19 cellular contexts compared by ENCODE assay signal in the genomic region with DNA sequence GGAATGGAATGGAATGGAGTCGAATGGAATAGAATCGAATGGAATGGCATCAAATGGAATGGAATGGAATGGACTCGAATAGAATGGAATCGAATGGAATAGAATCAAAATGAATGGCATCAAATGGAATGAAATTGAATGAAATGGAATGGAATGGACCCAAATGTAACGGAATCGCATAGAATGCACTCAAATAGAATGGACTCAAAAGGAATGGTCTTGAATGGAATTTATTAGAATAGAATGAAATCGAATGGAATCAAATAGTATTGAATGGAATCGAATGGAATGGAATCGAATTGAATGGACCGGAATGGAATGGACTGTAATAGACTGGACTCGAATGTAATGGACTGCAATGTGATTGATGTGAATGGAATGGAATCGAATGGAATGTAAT.
A peak's percentile ranks its signal among the peaks of the same experiment; 100 is the strongest.
DNase-seq lines count a peak whose midpoint lies in the region; ATAC-seq, FAIRE-seq and TF ChIP-seq lines count a peak whose summit lies in the region.
"Had no signal": no experiment of that assay in that cellular context is flagged by ENCODE, and none has a peak within 500 bp of the region (broad histone marks: within the 10 kb centered on the region; RNA-seq: fewer than 3 reads in every experiment).

No MANE protein-coding gene starts in this region.

- ATAC-seq in GM19023 (IDR thresholded peaks at IDR 0.05; ENCODE audit: unreplicated experiment), result no peak
- ATAC-seq: mucosa of descending colon had no signal

- H3K4me3 ChIP-seq in endothelial cell of umbilical vein (replicated peaks in 1 of 3; ENCODE audit: insufficient read depth in 1 of 3, low read depth in 1 of 3, low read length in 3 of 3) (no peak overlapping the region), keratinocyte (ENCODE audit: control insufficient read depth in 2 of 3, extremely low read depth in 1 of 3, insufficient read depth in 2 of 3, low read depth in 1 of 3, low read length in 3 of 3) (no peak overlapping the region)
- H3K4me3 ChIP-seq: HAP-1, mucosa of descending colon, PC-9, sigmoid colon had no signal

- H3K9me3 ChIP-seq in endothelial cell of umbilical vein (replicated peaks; ENCODE audit: control insufficient read depth, insufficient read depth, low read length) (peaks cover 10% of the 10 kb centered on the region), keratinocyte (ENCODE audit: control insufficient read depth, low read depth, low read length) (peaks cover 20% of the 10 kb centered on the region)

- no peaks in the 10 kb centered on the region for H4K20me1 ChIP-seq in endothelial cell of umbilical vein (replicated peaks; ENCODE audit: control insufficient read depth, extremely low read depth, insufficient read depth, low read length)
- no peaks in the 10 kb centered on the region for H4K20me1 ChIP-seq in keratinocyte (ENCODE audit: control insufficient read depth, extremely low read depth, insufficient read depth, low read length)

- intact Hi-C loops in endothelial cell of umbilical vein (cut with micrococcal nuclease) (no loop called here), head of caudate nucleus (cut with DNase I) (no loop called here)

- no peaks in the 10 kb centered on the region for H3K9me1 ChIP-seq in endothelial cell of umbilical vein (replicated peaks; ENCODE audit: control insufficient read depth, extremely low read depth, insufficient read depth, low read length)
- H3K9me1 ChIP-seq in keratinocyte (ENCODE audit: control insufficient read depth, extremely low read depth, insufficient read depth, low read length), result no peaks in the 10 kb centered on the region

- H3K27ac ChIP-seq in endothelial cell of umbilical vein (ENCODE audit: insufficient read depth, low read depth, low read length) (no peak overlapping the region), keratinocyte (ENCODE audit: control insufficient read depth, insufficient read depth, low read length) (no peak overlapping the region)
- H3K27ac ChIP-seq: PC-9, sigmoid colon had no signal

- DNase-seq in GM04503 (ENCODE audit: low read depth), result peak; percentile 19
- peak; percentile 24 for DNase-seq in RKO (ENCODE audit: low spot score)
- DNase-seq in endothelial cell of umbilical vein (ENCODE audit: low read depth, low spot score), result peak; percentile 94
- DNase-seq in keratinocyte (ENCODE audit: low read depth, low spot score), result peak; percentile 25
- DNase-seq in head of caudate nucleus, result no peak
- no peak for DNase-seq in kidney glomerular epithelial cell (lab: John Stamatoyannopoulos, UW)
- DNase-seq in 8988T, result no peak
- DNase-seq: activated naive CD4-positive, alpha-beta T cell treated with anti-CD3 and anti-CD28 coated beads, Interleukin-2, amount 50 U/mL, for 16 hours; activated T-cell treated with anti-CD3 and anti-CD28 coated beads, Interleukin-2, amount 50 U/mL, for 1 hour; cerebellar nuclear complex; hippocampal formation; mucosa of descending colon; occipital lobe; PC-9; sigmoid colon; stimulated activated CD4-positive, alpha-beta T cell treated with anti-CD3 and anti-CD28 coated beads, Interleukin-2, amount 100 ng/mL, for 24 hours had no signal

- H3K79me2 ChIP-seq in endothelial cell of umbilical vein (ENCODE audit: control insufficient read depth, insufficient read depth, low read length) (no peaks in the 10 kb centered on the region), keratinocyte (ENCODE audit: control insufficient read depth, insufficient read depth, low read length) (no peaks in the 10 kb centered on the region)

- no peak for FAIRE-seq in endothelial cell of umbilical vein (lab: Jason Lieb, UNC)
- no peak for FAIRE-seq in keratinocyte (lab: Jason Lieb, UNC)
- FAIRE-seq: G401.6 had no signal

- H3K9ac ChIP-seq in endothelial cell of umbilical vein (replicated peaks; ENCODE audit: extremely low read depth, insufficient read depth, low read length), result no peak overlapping the region
- H3K9ac ChIP-seq in keratinocyte (ENCODE audit: control insufficient read depth, extremely low read depth, insufficient read depth, low read length), result no peak overlapping the region

- no peaks in the 10 kb centered on the region for H3K4me1 ChIP-seq in endothelial cell of umbilical vein (ENCODE audit: control insufficient read depth, extremely low read depth, insufficient read depth, low read length)
- H3K4me1 ChIP-seq in keratinocyte (ENCODE audit: control insufficient read depth, extremely low read depth, insufficient read depth, low read length), result no peaks in the 10 kb centered on the region
- H3K4me1 ChIP-seq: HAP-1, sigmoid colon had no signal

- H2AFZ ChIP-seq in endothelial cell of umbilical vein (ENCODE audit: low read depth, low read length) (no peak overlapping the region), keratinocyte (ENCODE audit: control insufficient read depth, low read length) (no peak overlapping the region)
- H2AFZ ChIP-seq: PC-9 had no signal

- CTCF ChIA-PET in endothelial cell of umbilical vein (lab: Charles Lee), result no interaction called here

- POLR2A ChIA-PET in endothelial cell of umbilical vein (lab: Charles Lee), result no interaction called here

- no peaks in the 10 kb centered on the region for H3K36me3 ChIP-seq in endothelial cell of umbilical vein (ENCODE audit: control insufficient read depth in 2 of 2, extremely low read depth in 1 of 2, insufficient read depth in 2 of 2, low read length in 2 of 2)
- H3K36me3 ChIP-seq in keratinocyte (ENCODE audit: control insufficient read depth in 2 of 2, extremely low read depth in 1 of 2, insufficient read depth in 2 of 2, low read length in 2 of 2), result no peaks in the 10 kb centered on the region
- H3K36me3 ChIP-seq: HAP-1, sigmoid colon had no signal

- TF ChIP-seq CTCF in endothelial cell of umbilical vein (IDR thresholded peaks at IDR 0.05; ENCODE audit: extremely low read depth in 1 of 2, insufficient read depth in 1 of 2, low read depth in 1 of 2, low read length in 2 of 2) (no peak), keratinocyte (optimal IDR thresholded peaks at IDR 0.05 in 1 of 3, IDR thresholded peaks at IDR 0.05 in 1 of 3, conservative IDR thresholded peaks at IDR 0.05 in 1 of 3; ENCODE audit: extremely low read depth in 1 of 3, insufficient read depth in 2 of 3, low read length in 3 of 3) (no peak)

- dilution Hi-C loops in endothelial cell of umbilical vein (cut with MboI; ENCODE audit: extremely low pct_ligation_motif_present, low sequenced_read_pairs), result no loop called here
- dilution Hi-C loops in keratinocyte (cut with MboI; ENCODE audit: extremely low pct_ligation_motif_present, low sequenced_read_pairs), result no loop called here

- TF ChIP-seq POLR2A in endothelial cell of umbilical vein (IDR thresholded peaks at IDR 0.05; ENCODE audit: low read depth, low read length), result no peak

- H3K4me2 ChIP-seq in endothelial cell of umbilical vein (ENCODE audit: insufficient read depth, low read length), result no peak overlapping the region
- no peak overlapping the region for H3K4me2 ChIP-seq in keratinocyte (ENCODE audit: control insufficient read depth, extremely low read depth, insufficient read depth, low read depth, low read length)
- H3K4me2 ChIP-seq: PC-9 had no signal

- BruUV-seq in endothelial cell of umbilical vein (replicated peaks; lab: Mats Ljungman, UMichigan), result no TSS peak

- no peaks in the 10 kb centered on the region for H3K27me3 ChIP-seq in endothelial cell of umbilical vein (ENCODE audit: control insufficient read depth in 2 of 2, insufficient read depth in 2 of 2, low read length in 2 of 2)
- H3K27me3 ChIP-seq in keratinocyte (ENCODE audit: control insufficient read depth, extremely low read depth, insufficient read depth, low read length), result no peaks in the 10 kb centered on the region
- H3K27me3 ChIP-seq: sigmoid colon had no signal

TF ChIP-seq in endothelial cell of umbilical vein, 7 proteins besides CTCF, POLR2A, EP300 and RAD21:
- no peak for TF ChIP-seq GATA2 (IDR thresholded peaks at IDR 0.05; ENCODE audit: insufficient read depth, insufficient read length, low read depth, low read length)
- TF ChIP-seq FOS (IDR thresholded peaks at IDR 0.05; ENCODE audit: borderline replicate concordance, insufficient read depth, low read length), result no peak
- TF ChIP-seq EZH2 (IDR thresholded peaks at IDR 0.05; ENCODE audit: borderline replicate concordance, low read depth, low read length, severe bottlenecking), result no peak
- TF ChIP-seq MYC (IDR thresholded peaks at IDR 0.05; ENCODE audit: low read depth, low read length), result no peak
- TF ChIP-seq, protein P1, sequence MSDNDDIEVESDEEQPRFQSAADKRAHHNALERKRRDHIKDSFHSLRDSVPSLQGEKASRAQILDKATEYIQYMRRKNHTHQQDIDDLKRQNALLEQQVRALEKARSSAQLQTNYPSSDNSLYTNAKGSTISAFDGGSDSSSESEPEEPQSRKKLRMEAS (IDR thresholded peaks at IDR 0.05; ENCODE audit: insufficient read depth, insufficient read length), result no peak
- TF ChIP-seq POLR2AphosphoS5 (IDR thresholded peaks at IDR 0.05; ENCODE audit: insufficient read depth, low read depth, low read length), result no peak
- no peak for TF ChIP-seq JUN (IDR thresholded peaks at IDR 0.05; ENCODE audit: borderline replicate concordance, insufficient read depth, insufficient read length, low read depth)

Comparison
In these comparisons a context has a peak if more than half of its experiments do, and no peak if none do; other contexts are left out.
1. DNase-seq: peak in GM04503 (single experiment), RKO (single experiment), endothelial cell of umbilical vein (single experiment) and keratinocyte (single experiment); none in head of caudate nucleus (0 of 42), kidney glomerular epithelial cell (single experiment) and 8988T (single experiment).